18 cellular contexts compared by ENCODE assay signal in genomic region chr2:216696321-216696720, GRCh38. TPM values are rescaled to one million over a fixed set of nuclear protein-coding genes. Genes with fewer than 3 reads are reported as not detected.
DNase-seq lines count a peak whose midpoint lies in the region; ATAC-seq, FAIRE-seq and TF ChIP-seq lines count a peak whose summit lies in the region.
"Had no signal": no experiment of that assay in that cellular context is flagged by ENCODE, and none has a peak within 500 bp of the region (broad histone marks: within the 10 kb centered on the region; RNA-seq: fewer than 3 reads in every experiment).

No MANE protein-coding gene starts in this region.

- TF ChIP-seq CTCF in kidney (IDR thresholded peaks at IDR 0.05; ENCODE audit: borderline replicate concordance, extremely low read depth, insufficient read depth) (no peak), stomach (IDR thresholded peaks at IDR 0.05) (no peak), GM13976 (IDR thresholded peaks at IDR 0.05; ENCODE audit: borderline replicate concordance, control extremely low read depth, extremely low read depth, insufficient read depth, missing control alignments) (no peak)

- 62 to 88% (median 73%) methylated on average over 1 of the region's 1 CpG for WGBS in stomach, 5 donors

- peaks cover 0 to 72% (median 38%) of the 10 kb centered on the region in 3 donors for H3K27me3 ChIP-seq in stomach

- H3K27ac ChIP-seq in kidney (ENCODE audit: low read depth in 2 of 2, low read length in 2 of 2), result peak overlapping the region; percentile 16 to 44
- H3K27ac ChIP-seq in stomach, result peak overlapping the region; percentile 36 to 90 (median 83)
- H3K27ac ChIP-seq: 22Rv1, lower lobe of right lung, VCaP had no signal

- intact Hi-C loops in kidney (cut with DNase I) (loop anchor here (5.0 to 10.0 kb wide), 2 partner anchors 488 to 816 kb away; no protein-coding TSS in a partner anchor), stomach (cut with DNase I; ENCODE audit: low total_unique reads) (loop anchor here (5.0 kb wide), 1 partner anchor 471 kb away; no protein-coding TSS in a partner anchor), sciatic nerve (cut with DNase I) (no loop called here)

- H3K4me1 ChIP-seq in kidney (ENCODE audit: control insufficient read depth in 1 of 2, insufficient read depth in 1 of 2, low read depth in 1 of 2, low read length in 2 of 2) (peaks cover 12 to 26% of the 10 kb centered on the region in 2 donors), stomach (peaks cover 19 to 97% (median 69%) of the 10 kb centered on the region in 4 donors)

- H3K4me3 ChIP-seq in kidney (ENCODE audit: low read length in 2 of 2) (peak overlapping the region in 1 of 2 donors; percentile 73), stomach (no peak overlapping the region)
- H3K4me3 ChIP-seq: GM12878, lower lobe of right lung had no signal

- in situ Hi-C loops in GM13976 (cut with MboI; ENCODE audit: low sequenced_read_pairs, unreplicated experiment), result loop anchor here (10.0 kb wide), 2 partner anchors 818 to 1018 kb away; no protein-coding TSS in a partner anchor

- TF ChIP-seq EP300 in stomach (IDR thresholded peaks at IDR 0.05), result no peak

- no peak for TF ChIP-seq POLR2A in stomach (IDR thresholded peaks at IDR 0.05)

- ATAC-seq in sciatic nerve, result no peak
- ATAC-seq: GM12878; lower lobe of right lung; Panc1; stimulated activated effector memory CD8-positive, alpha-beta T cell treated with anti-CD3 and anti-CD28 coated beads, Interleukin-12 subunit alpha, Interleukin-12 subunit beta, amount 100 ng/mL, for 72 hours had no signal

- DNase-seq in DMS 273 (lab: John Stamatoyannopoulos, UW; ENCODE audit: unreplicated experiment), result peak; percentile 53
- DNase-seq in DMS 273 treated with DMSO at 0.1 percent for 48 hours (lab: John Stamatoyannopoulos, UW), result no peak
- DNase-seq in SK-N-DZ (ENCODE audit: low spot score), result peak; percentile 28
- DNase-seq in kidney, result no peak
- DNase-seq in stomach, result no peak
- DNase-seq in sciatic nerve (ENCODE audit: low spot score), result no peak
- DNase-seq in globus pallidus (ENCODE audit: low spot score), result no peak
- DNase-seq in GM13976 (ENCODE audit: low spot score), result no peak
- DNase-seq: H9, lower lobe of right lung, NCI-H1092 had no signal

- no peak for FAIRE-seq in kidney (lab: Jason Lieb, UNC)
- FAIRE-seq: GM12878 had no signal

- H3K9me3 ChIP-seq in kidney (ENCODE audit: control insufficient read depth in 1 of 2, low read length in 2 of 2), result no peaks in the 10 kb centered on the region
- no peaks in the 10 kb centered on the region for H3K9me3 ChIP-seq in stomach
- H3K9me3 ChIP-seq: lower lobe of right lung had no signal

- no peaks in the 10 kb centered on the region for H3K36me3 ChIP-seq in kidney (ENCODE audit: control insufficient read depth in 1 of 2, insufficient read depth in 2 of 2, low read length in 2 of 2)
- H3K36me3 ChIP-seq in stomach, result peaks cover 0 to 6% (median 0%) of the 10 kb centered on the region in 4 donors
- H3K36me3 ChIP-seq: lower lobe of right lung had no signal

- H3K9ac ChIP-seq in kidney (ENCODE audit: low read length in 2 of 2), result peak overlapping the region in 1 of 2 donors; percentile 20

RNA-seq across cellular contexts. Expression of gene IGFBP5, which starts 1.0 kb away (rescaled TPM):
- polyA plus RNA-seq in SK-N-DZ (2014; cell fraction: cytosol; rRNA removed), result 9.5 and 10.0 TPM in 2 replicates
- 5.3 and 7.3 TPM in 2 replicates for polyA plus RNA-seq in SK-N-DZ (2014; cell fraction: nucleus; rRNA removed)
- total RNA-seq in kidney (572 TPM), stomach (100 to 1,000 TPM; 166 to 923 (median 548) TPM), sciatic nerve (316 TPM)
- polyA plus RNA-seq in kidney (ENCODE audit: insufficient read depth, low read depth, low replicate concordance) (362 TPM), stomach (100 to 1,000 TPM in 2 of 3 donors, 10 to 100 TPM in 1; 92.1 to 215 (median 128) TPM)
- total RNA-seq: activated CD8-positive, alpha-beta memory T cell treated with anti-CD3 and anti-CD28 coated beads for 36 hours had no signal
- polyA plus RNA-seq: GM12878, IgD-negative memory B cell had no signal

Comparison
In these comparisons a context has a peak if more than half of its experiments do, and no peak if none do; other contexts are left out.
1. DNase-seq: peak in DMS 273 (single experiment) and SK-N-DZ (single experiment); none in DMS 273 treated with DMSO at 0.1 percent for 48 hours (single experiment), kidney (single experiment), stomach (single experiment), sciatic nerve (single experiment), globus pallidus (single experiment) and GM13976 (single experiment).